ENCODE assay signal across 10 cellular contexts in the genomic region with DNA sequence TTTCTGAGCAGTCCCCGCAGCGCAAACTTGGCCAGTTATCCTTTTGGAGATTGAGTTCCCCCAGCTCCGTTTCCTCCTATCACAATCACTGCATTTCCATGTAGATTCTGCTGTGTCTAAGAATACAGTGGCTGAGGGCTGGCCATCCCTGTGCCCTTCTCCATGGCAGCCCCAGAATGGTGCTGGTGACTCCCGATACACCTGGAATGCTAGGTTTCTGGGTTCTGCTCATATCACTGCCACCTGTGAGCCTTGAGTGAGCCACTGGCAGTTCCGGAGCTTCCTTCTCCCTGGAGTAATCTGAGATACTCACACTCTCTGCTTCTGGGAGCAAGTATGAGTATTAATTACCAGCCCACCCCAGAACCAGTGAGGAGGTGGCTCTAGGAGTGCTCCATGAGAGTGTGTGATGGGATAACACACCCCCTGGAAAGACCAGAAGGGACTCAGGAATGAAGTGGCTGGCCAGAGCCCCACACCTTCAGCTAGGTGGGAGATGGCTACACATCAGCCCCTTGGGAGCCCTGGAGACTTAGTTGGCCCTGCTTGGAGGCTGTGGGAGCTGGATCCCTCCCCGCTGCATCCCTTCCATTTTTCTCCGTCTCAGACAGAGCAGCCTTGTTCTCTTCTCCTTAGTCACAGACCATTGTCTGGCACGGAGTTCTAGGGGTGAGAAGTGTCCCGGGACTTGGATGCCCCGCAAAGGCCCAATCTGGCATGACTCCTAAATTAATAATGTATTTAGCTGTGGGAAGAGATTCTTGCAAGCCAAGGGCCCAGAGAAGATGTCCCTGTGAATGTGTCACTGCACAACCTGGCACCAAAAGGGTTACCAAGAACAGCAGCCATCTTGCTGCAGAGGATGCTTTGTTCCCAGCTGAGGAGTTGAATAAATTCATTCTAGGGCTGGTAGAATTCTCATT. TPM values are rescaled to one million over a fixed set of nuclear protein-coding genes. Genes with fewer than 3 reads are reported as not detected.
DNase-seq lines count a peak whose midpoint lies in the region; ATAC-seq and TF ChIP-seq lines count a peak whose summit lies in the region.
"Had no signal": no experiment of that assay in that cellular context is flagged by ENCODE, and none has a peak within 500 bp of the region (broad histone marks: within the 10 kb centered on the region; RNA-seq: fewer than 3 reads in every experiment).

No MANE protein-coding gene starts in this region.

- peaks cover 29% of the 10 kb centered on the region for H3K36me3 Mint-ChIP-seq in neural crest cell (ENCODE audit: low read depth)

- no peaks in the 10 kb centered on the region for H3K27me3 Mint-ChIP-seq in neural crest cell (ENCODE audit: low read depth)

- TF ChIP-seq CTCF in fibroblast of the aortic adventitia (IDR thresholded peaks at IDR 0.05; ENCODE audit: insufficient read depth, low read length) = no peak
- no peak for TF ChIP-seq CTCF in neural crest cell (conservative IDR thresholded peaks at IDR 0.05)

- peaks cover 47% of the 10 kb centered on the region for H3K4me1 Mint-ChIP-seq in neural crest cell

- ATAC-seq in SK-N-SH treated with all-trans-retinoic acid at 6 μM for 48 hours = peak; percentile 59
- ATAC-seq in GM21381 (IDR thresholded peaks at IDR 0.05; ENCODE audit: unreplicated experiment) = no peak
- ATAC-seq in GM21390 (IDR thresholded peaks at IDR 0.05; ENCODE audit: unreplicated experiment) = no peak
- no peak for ATAC-seq in HG02678 (IDR thresholded peaks at IDR 0.05; ENCODE audit: unreplicated experiment)

- peak overlapping the region; percentile 71 for H3K4me3 Mint-ChIP-seq in neural crest cell

- peaks cover 2% of the 10 kb centered on the region for H3K9me3 Mint-ChIP-seq in neural crest cell
- H3K9me3 Mint-ChIP-seq: activated T-cell treated with anti-CD3 and anti-CD28 coated beads, Interleukin-2, amount 50 U/mL, for 72 hours had no signal

- DNase-seq in Ammon's horn (ENCODE audit: low spot score) = peak; percentile 77
- DNase-seq in fibroblast of the aortic adventitia (ENCODE audit: low read depth) = peak; percentile 56
- DNase-seq in neural crest cell (ENCODE audit: low read depth, low spot score) = no peak
- no peak for DNase-seq in HK-2 (ENCODE audit: unreplicated experiment)
- DNase-seq: activated T-cell treated with anti-CD3 and anti-CD28 coated beads, Interleukin-2, amount 50 U/mL, for 72 hours; NCI-H1436 treated with DMSO at 0.1 percent for 48 hours had no signal

- H3K27ac Mint-ChIP-seq in neural crest cell (ENCODE audit: unreplicated experiment) = peak overlapping the region; percentile 96
- H3K27ac Mint-ChIP-seq: activated T-cell treated with anti-CD3 and anti-CD28 coated beads, Interleukin-2, amount 50 U/mL, for 72 hours had no signal

- no peak overlapping the region for H3K4me3 ChIP-seq in fibroblast of the aortic adventitia (ENCODE audit: low read depth, low read length)

TF ChIP-seq in SK-N-SH treated with all-trans-retinoic acid at 6 μM for 48 hours, 23 proteins besides CTCF, POLR2A, EP300 and RAD21:
- TF ChIP-seq ESRRG (CRISPR knock-in tag; IDR thresholded peaks at IDR 0.05) (no peak), RARB (CRISPR knock-in tag; IDR thresholded peaks at IDR 0.05) (no peak), PPARA (CRISPR knock-in tag; IDR thresholded peaks at IDR 0.05; ENCODE audit: borderline replicate concordance) (no peak), ZNF565 (CRISPR knock-in tag; conservative IDR thresholded peaks at IDR 0.05; ENCODE audit: low read depth) (no peak), ZFP30 (CRISPR knock-in tag; IDR thresholded peaks at IDR 0.05) (no peak), GLIS3 (CRISPR knock-in tag; IDR thresholded peaks at IDR 0.05) (no peak), ZNF70 (CRISPR knock-in tag; IDR thresholded peaks at IDR 0.05) (no peak), SNAI2 (CRISPR knock-in tag; IDR thresholded peaks at IDR 0.05) (no peak), TCF4 (CRISPR knock-in tag; IDR thresholded peaks at IDR 0.05; ENCODE audit: borderline replicate concordance) (no peak), ZC3H10 (CRISPR knock-in tag; IDR thresholded peaks at IDR 0.05) (no peak), OSR1 (CRISPR knock-in tag; IDR thresholded peaks at IDR 0.05) (no peak), ZFP3 (CRISPR knock-in tag; IDR thresholded peaks at IDR 0.05) (no peak)
- TF ChIP-seq, protein P1, sequence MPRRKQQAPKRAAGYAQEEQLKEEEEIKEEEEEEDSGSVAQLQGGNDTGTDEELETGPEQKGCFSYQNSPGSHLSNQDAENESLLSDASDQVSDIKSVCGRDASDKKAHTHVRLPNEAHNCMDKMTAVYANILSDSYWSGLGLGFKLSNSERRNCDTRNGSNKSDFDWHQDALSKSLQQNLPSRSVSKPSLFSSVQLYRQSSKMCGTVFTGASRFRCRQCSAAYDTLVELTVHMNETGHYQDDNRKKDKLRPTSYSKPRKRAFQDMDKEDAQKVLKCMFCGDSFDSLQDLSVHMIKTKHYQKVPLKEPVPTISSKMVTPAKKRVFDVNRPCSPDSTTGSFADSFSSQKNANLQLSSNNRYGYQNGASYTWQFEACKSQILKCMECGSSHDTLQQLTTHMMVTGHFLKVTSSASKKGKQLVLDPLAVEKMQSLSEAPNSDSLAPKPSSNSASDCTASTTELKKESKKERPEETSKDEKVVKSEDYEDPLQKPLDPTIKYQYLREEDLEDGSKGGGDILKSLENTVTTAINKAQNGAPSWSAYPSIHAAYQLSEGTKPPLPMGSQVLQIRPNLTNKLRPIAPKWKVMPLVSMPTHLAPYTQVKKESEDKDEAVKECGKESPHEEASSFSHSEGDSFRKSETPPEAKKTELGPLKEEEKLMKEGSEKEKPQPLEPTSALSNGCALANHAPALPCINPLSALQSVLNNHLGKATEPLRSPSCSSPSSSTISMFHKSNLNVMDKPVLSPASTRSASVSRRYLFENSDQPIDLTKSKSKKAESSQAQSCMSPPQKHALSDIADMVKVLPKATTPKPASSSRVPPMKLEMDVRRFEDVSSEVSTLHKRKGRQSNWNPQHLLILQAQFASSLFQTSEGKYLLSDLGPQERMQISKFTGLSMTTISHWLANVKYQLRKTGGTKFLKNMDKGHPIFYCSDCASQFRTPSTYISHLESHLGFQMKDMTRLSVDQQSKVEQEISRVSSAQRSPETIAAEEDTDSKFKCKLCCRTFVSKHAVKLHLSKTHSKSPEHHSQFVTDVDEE (CRISPR knock-in tag; IDR thresholded peaks at IDR 0.05) = no peak
- TF ChIP-seq, protein P2, sequence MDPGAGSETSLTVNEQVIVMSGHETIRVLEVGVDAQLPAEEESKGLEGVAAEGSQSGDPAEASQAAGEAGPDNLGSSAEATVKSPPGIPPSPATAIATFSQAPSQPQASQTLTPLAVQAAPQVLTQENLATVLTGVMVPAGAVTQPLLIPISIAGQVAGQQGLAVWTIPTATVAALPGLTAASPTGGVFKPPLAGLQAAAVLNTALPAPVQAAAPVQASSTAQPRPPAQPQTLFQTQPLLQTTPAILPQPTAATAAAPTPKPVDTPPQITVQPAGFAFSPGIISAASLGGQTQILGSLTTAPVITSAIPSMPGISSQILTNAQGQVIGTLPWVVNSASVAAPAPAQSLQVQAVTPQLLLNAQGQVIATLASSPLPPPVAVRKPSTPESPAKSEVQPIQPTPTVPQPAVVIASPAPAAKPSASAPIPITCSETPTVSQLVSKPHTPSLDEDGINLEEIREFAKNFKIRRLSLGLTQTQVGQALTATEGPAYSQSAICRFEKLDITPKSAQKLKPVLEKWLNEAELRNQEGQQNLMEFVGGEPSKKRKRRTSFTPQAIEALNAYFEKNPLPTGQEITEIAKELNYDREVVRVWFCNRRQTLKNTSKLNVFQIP (CRISPR knock-in tag; IDR thresholded peaks at IDR 0.05; ENCODE audit: borderline replicate concordance, low read depth) = no peak
- TF ChIP-seq, protein P3, sequence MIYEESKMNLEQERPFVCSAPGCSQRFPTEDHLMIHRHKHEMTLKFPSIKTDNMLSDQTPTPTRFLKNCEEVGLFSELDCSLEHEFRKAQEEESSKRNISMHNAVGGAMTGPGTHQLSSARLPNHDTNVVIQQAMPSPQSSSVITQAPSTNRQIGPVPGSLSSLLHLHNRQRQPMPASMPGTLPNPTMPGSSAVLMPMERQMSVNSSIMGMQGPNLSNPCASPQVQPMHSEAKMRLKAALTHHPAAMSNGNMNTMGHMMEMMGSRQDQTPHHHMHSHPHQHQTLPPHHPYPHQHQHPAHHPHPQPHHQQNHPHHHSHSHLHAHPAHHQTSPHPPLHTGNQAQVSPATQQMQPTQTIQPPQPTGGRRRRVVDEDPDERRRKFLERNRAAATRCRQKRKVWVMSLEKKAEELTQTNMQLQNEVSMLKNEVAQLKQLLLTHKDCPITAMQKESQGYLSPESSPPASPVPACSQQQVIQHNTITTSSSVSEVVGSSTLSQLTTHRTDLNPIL (CRISPR knock-in tag; IDR thresholded peaks at IDR 0.05; ENCODE audit: low read depth) = no peak

RNA-seq across cellular contexts. Expression of a gene that starts 4.9 kb away (rescaled TPM):
- total RNA-seq in fibroblast of the aortic adventitia (ENCODE audit: low replicate concordance) = 7.0 and 10.5 TPM in 2 replicates
- total RNA-seq in neural crest cell = 2.2 and 3.0 TPM in 2 replicates
- total RNA-seq: activated T-cell treated with anti-CD3 and anti-CD28 coated beads, Interleukin-2, amount 50 U/mL, for 72 hours had no signal

RNA-seq across cellular contexts. Expression of a gene that starts 8.9 kb away (rescaled TPM):
- total RNA-seq in fibroblast of the aortic adventitia (ENCODE audit: low replicate concordance) (2.5 and 5.2 TPM in 2 replicates), neural crest cell (14.8 and 15.9 TPM in 2 replicates)
- total RNA-seq: activated T-cell treated with anti-CD3 and anti-CD28 coated beads, Interleukin-2, amount 50 U/mL, for 72 hours had no signal

RNA-seq across cellular contexts. Expression of a gene that starts 18.0 kb away (rescaled TPM):
- total RNA-seq in fibroblast of the aortic adventitia (ENCODE audit: low replicate concordance) = 53.7 and 97.7 TPM in 2 replicates
- 98.2 and 107 TPM in 2 replicates for total RNA-seq in neural crest cell
- total RNA-seq: activated T-cell treated with anti-CD3 and anti-CD28 coated beads, Interleukin-2, amount 50 U/mL, for 72 hours had no signal

Comparison
In these comparisons a context has a peak if more than half of its experiments do, and no peak if none do; other contexts are left out.
1. DNase-seq: peak in Ammon's horn (single experiment) and fibroblast of the aortic adventitia (single experiment); none in neural crest cell (single experiment) and HK-2 (single experiment).